ENCODE assay signal across 22 cellular contexts in the genomic region with DNA sequence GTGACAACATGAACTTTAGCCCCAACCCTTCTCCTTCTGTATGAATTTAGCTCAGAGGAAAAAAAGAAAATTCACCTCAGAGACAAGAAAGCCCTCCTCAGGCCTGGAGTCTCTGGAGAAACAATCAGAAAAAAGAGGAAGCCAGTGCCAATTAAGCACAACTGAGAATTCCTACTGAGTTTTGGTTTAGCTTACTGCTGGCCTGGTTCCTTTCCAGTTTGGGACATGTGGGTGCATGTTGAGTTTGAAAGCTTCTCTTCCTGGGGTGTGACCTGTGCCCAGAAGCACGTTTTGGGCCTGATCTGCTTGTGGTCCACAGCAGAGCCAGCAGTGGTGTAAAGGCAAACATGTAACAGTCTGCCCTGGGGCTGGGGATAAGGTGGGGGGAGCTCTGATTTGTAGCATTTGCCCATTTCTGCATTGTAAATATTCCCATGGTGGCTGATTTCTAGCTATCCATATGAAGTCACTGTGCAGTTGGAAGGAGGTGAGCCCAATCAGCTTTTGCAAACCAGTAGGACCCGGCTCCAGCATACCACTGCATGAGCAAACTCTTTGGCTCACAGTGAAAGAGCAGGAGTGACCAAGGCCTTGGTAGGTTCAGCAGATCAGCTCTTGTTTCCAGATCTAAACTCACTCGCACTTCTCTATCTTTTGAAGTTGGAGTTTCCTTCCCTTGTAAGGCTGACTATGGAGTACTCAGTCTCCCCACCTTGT. TPM values are rescaled to one million over a fixed set of nuclear protein-coding genes. Genes with fewer than 3 reads are reported as not detected.
DNase-seq lines count a peak whose midpoint lies in the region; ATAC-seq, FAIRE-seq and TF ChIP-seq lines count a peak whose summit lies in the region.
"Had no signal": no experiment of that assay in that cellular context is flagged by ENCODE, and none has a peak within 500 bp of the region (broad histone marks: within the 10 kb centered on the region; RNA-seq: fewer than 3 reads in every experiment).

No MANE protein-coding gene starts in this region.

- TF ChIP-seq CTCF in bronchial epithelial cell (IDR thresholded peaks at IDR 0.05; ENCODE audit: insufficient read depth, low read length, severe bottlenecking) (no peak), osteoblast (IDR thresholded peaks at IDR 0.05; ENCODE audit: extremely low read depth, low read depth, low read length) (no peak)

- ATAC-seq in T-cell (replicated peaks in 1 of 4), result no peak
- ATAC-seq: pancreas had no signal

- no peak overlapping the region for H3K4me2 ChIP-seq in osteoblast (ENCODE audit: insufficient read depth, low read length)

- no peaks in the 10 kb centered on the region for H3K4me1 Mint-ChIP-seq in T-cell
- H3K4me1 Mint-ChIP-seq: central memory CD8-positive, alpha-beta T cell had no signal

- H3K4me3 Mint-ChIP-seq in T-cell, result no peak overlapping the region
- H3K4me3 Mint-ChIP-seq: central memory CD8-positive, alpha-beta T cell had no signal

- H3K9me3 Mint-ChIP-seq in T-cell, result no peaks in the 10 kb centered on the region
- H3K9me3 Mint-ChIP-seq: central memory CD8-positive, alpha-beta T cell had no signal

- no peak overlapping the region for H3K27ac ChIP-seq in osteoblast (ENCODE audit: low read depth, low read length)
- H3K27ac ChIP-seq: thoracic aorta had no signal

- H4K20me1 ChIP-seq in osteoblast (ENCODE audit: insufficient read depth, low read length), result no peaks in the 10 kb centered on the region

- in situ Hi-C loops in KBM-7 (cut with MboI; ENCODE audit: low pct_unique_long_range_greater_than_20kb, low sequenced_read_pairs), result no loop called here

- CTCF ChIA-PET in T-cell (lab: Charles Lee), result interaction anchor here in 1 of 2 donors (0.5 kb wide), 2 partner anchors 13 to 751 kb away, joined by 3 read pairs; no protein-coding TSS in a partner anchor

- H3K36me3 ChIP-seq in bronchial epithelial cell (ENCODE audit: control insufficient read depth, insufficient read depth, low read length), result no peaks in the 10 kb centered on the region
- no peaks in the 10 kb centered on the region for H3K36me3 ChIP-seq in osteoblast (ENCODE audit: insufficient read depth, low read length)
- H3K36me3 ChIP-seq: BE2C, pancreas, thoracic aorta had no signal

- H3K27me3 ChIP-seq in bronchial epithelial cell (ENCODE audit: control insufficient read depth, insufficient read depth, low read length) (no peaks in the 10 kb centered on the region), osteoblast (ENCODE audit: insufficient read depth, low read length) (no peaks in the 10 kb centered on the region)
- H3K27me3 ChIP-seq: BE2C, pancreas had no signal

- DNase-seq in KBM-7, result peak; percentile 55
- peak; percentile 71 for DNase-seq in bronchial epithelial cell (ENCODE audit: low read depth)
- peak; percentile 80 for DNase-seq in osteoblast (ENCODE audit: insufficient read length, low spot score, missing footprints)
- DNase-seq in SW480 (ENCODE audit: low spot score), result no peak
- no peak for DNase-seq in T-cell
- DNase-seq: activated CD4-positive, alpha-beta T cell treated with anti-CD3 and anti-CD28 coated beads for 1 hour; activated gamma-delta T cell; amygdala; BE2C; effector memory CD4-positive, alpha-beta T cell; Kasumi-1; NCI-H146; NCI-H446 treated with DMSO at 0.1 percent for 48 hours; pancreas; SHP77 treated with DMSO at 0.1 percent for 48 hours; stimulated activated CD4-positive, alpha-beta T cell treated with anti-CD3 and anti-CD28 coated beads, Interleukin-4, amount 100 ng/mL, for 24 hours; stimulated activated CD8-positive, alpha-beta memory T cell treated with anti-CD3 and anti-CD28 coated beads, Interleukin-4, amount 100 ng/mL, for 48 hours had no signal

- H2AFZ ChIP-seq in osteoblast (ENCODE audit: low read length), result peak overlapping the region; percentile 20

- POLR2A ChIA-PET in T-cell (lab: Charles Lee), result interaction anchor here (0.6 kb wide), 3 partner anchors 107 to 629 kb away, joined by 3 to 5 read pairs (median 4); no protein-coding TSS in a partner anchor

- H3K79me2 ChIP-seq in osteoblast (ENCODE audit: insufficient read depth, low read length), result no peaks in the 10 kb centered on the region

- H3K36me3 Mint-ChIP-seq in T-cell, result peaks cover 3% of the 10 kb centered on the region

- H3K4me3 ChIP-seq in bronchial epithelial cell (ENCODE audit: low read depth, low read length), result no peak overlapping the region
- H3K4me3 ChIP-seq in osteoblast (ENCODE audit: insufficient read depth, low read length), result no peak overlapping the region
- H3K4me3 ChIP-seq: pancreas, thoracic aorta had no signal

- no peak for FAIRE-seq in bronchial epithelial cell (lab: Jason Lieb, UNC)
- FAIRE-seq: pancreas had no signal

- no peaks in the 10 kb centered on the region for H3K9me3 ChIP-seq in osteoblast (ENCODE audit: low read depth, low read length)
- H3K9me3 ChIP-seq: BE2C, pancreas, thoracic aorta had no signal

- H3K27me3 Mint-ChIP-seq in T-cell, result no peaks in the 10 kb centered on the region
- H3K27me3 Mint-ChIP-seq: central memory CD8-positive, alpha-beta T cell had no signal

- H3K4me1 ChIP-seq in osteoblast (ENCODE audit: insufficient read depth, low read length), result no peaks in the 10 kb centered on the region
- H3K4me1 ChIP-seq: BE2C, pancreas had no signal

- H3K27ac Mint-ChIP-seq in T-cell, result no peak overlapping the region

RNA-seq across cellular contexts. Expression of a gene that starts 4.7 kb away (rescaled TPM):
- total RNA-seq in bronchial epithelial cell (not detected in 2 replicates), osteoblast (not detected in 2 replicates), T-cell (not detected)
- total RNA-seq: myocyte; T-helper 2 cell treated with Interferon-gamma antibody and Interleukin-4, amounts not matched to agents 100 ng/mL and 5 ng/mL, for 36 hours; thoracic aorta had no signal

RNA-seq across cellular contexts. Expression of a gene that starts 18.6 kb away (rescaled TPM):
- not detected in 2 replicates for total RNA-seq in bronchial epithelial cell
- total RNA-seq in osteoblast, result not detected in 2 replicates
- 1 to 10 TPM in 2 of 5 donors, under 1 TPM in 3; 0.26 to 1.1 (median 0.85) TPM for total RNA-seq in T-cell
- total RNA-seq: liver, myocyte, thoracic aorta had no signal

RNA-seq across cellular contexts. Expression of a gene that starts 26.6 kb away (rescaled TPM):
- 0.26 and 2.8 TPM in 2 replicates for total RNA-seq in bronchial epithelial cell
- total RNA-seq in osteoblast, result not detected in 2 replicates
- 10 to 100 TPM in 1 of 5 donors, 1 to 10 TPM in 4; 1.5 to 11.6 (median 7.6) TPM for total RNA-seq in T-cell
- total RNA-seq: thoracic aorta had no signal

RNA-seq across cellular contexts. Expression of a gene that starts 51.1 kb away (rescaled TPM):
- 6.7 and 9.7 TPM in 2 replicates for total RNA-seq in bronchial epithelial cell
- 9.8 and 13.8 TPM in 2 replicates for total RNA-seq in osteoblast
- total RNA-seq in T-cell, result 100 to 1,000 TPM in 2 of 5 donors, 10 to 100 TPM in 3; 48.2 to 119 (median 97.6) TPM

RNA-seq across cellular contexts. Expression of a gene that starts 53.0 kb away (rescaled TPM):
- under 0.01 TPM in 1 of 2 replicates, not detected in the other for total RNA-seq in bronchial epithelial cell
- total RNA-seq in osteoblast, result not detected in 2 replicates
- total RNA-seq in T-cell, result under 1 TPM in 3 of 5 donors, not detected in 2; 0.25 to 0.40 (median 0.36) TPM
- total RNA-seq: myocyte; T-helper 2 cell treated with Interferon-gamma antibody and Interleukin-4, amounts not matched to agents 100 ng/mL and 5 ng/mL, for 36 hours; thoracic aorta had no signal

Comparison
In these comparisons a context has a peak if more than half of its experiments do, and no peak if none do; other contexts are left out.
1. DNase-seq: peak in KBM-7 (single experiment), bronchial epithelial cell (single experiment) and osteoblast (single experiment); none in SW480 (single experiment) and T-cell (0 of 34).